18 cellular contexts compared by ENCODE assay signal in the genomic region with DNA sequence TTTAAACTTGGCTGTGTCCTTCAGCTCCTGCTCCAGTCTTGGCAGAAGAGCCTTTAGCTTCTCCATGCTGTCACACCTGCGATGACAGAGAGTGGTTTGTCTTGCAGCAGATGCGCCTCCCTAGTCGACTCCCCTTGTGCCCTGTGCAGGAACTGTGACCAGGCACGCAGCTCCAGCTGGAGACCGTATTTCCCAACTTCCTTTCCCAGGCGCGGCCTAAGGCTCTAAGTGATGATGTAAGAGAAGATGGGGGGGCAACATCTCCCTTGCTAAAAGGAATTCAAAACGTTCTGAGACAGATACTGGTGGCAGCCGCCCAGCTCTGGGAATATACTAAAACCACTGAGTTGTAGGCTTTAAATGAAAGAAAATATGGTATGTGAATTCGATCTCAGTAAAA. TPM values are rescaled to one million over a fixed set of nuclear protein-coding genes. Genes with fewer than 3 reads are reported as not detected.
A peak's percentile ranks its signal among the peaks of the same experiment; 100 is the strongest.
DNase-seq lines count a peak whose midpoint lies in the region; ATAC-seq, FAIRE-seq and TF ChIP-seq lines count a peak whose summit lies in the region.
"Had no signal": no experiment of that assay in that cellular context is flagged by ENCODE, and none has a peak within 500 bp of the region (broad histone marks: within the 10 kb centered on the region; RNA-seq: fewer than 3 reads in every experiment).

No MANE protein-coding gene starts in this region.

- H3K4me1 ChIP-seq in right lobe of liver (no peaks in the 10 kb centered on the region), HepG2 (ENCODE audit: insufficient read depth, low read length) (no peaks in the 10 kb centered on the region; the same call in 1 of the 2 replicates), right cardiac atrium (ENCODE audit: control insufficient read depth, insufficient read depth, low read length) (no peaks in the 10 kb centered on the region), upper lobe of right lung (peaks cover 4% of the 10 kb centered on the region), vagina (no peaks in the 10 kb centered on the region)
- H3K4me1 ChIP-seq: tibial artery had no signal

- CTCF ChIA-PET in HepG2 (lab: Yijun Ruan, JAX; ENCODE audit: low intra/inter-chr PET ratio, low total read pairs) = no interaction called here

- in situ Hi-C loops in HepG2 (cut with HindIII; ENCODE audit: extremely low pct_ligation_motif_present, low pct_unique_long_range_greater_than_20kb) = no loop called here

- H3K79me2 ChIP-seq in HepG2 (ENCODE audit: insufficient read depth, low read length) = no peaks in the 10 kb centered on the region

- H2AFZ ChIP-seq in HepG2 (ENCODE audit: low read length) = no peak overlapping the region

- TF ChIP-seq EP300 in HepG2 (IDR thresholded peaks at IDR 0.05; ENCODE audit: low read depth in 2 of 2, low read length in 2 of 2) (no peak), HepG2 (CRISPR knock-in tag; IDR thresholded peaks at IDR 0.05; ENCODE audit: borderline replicate concordance) (no peak)

- intact Hi-C loops in right lobe of liver (cut with DNase I) (no loop called here), HepG2 (cut with micrococcal nuclease; ENCODE audit: unreplicated experiment) (no loop called here), right cardiac atrium (cut with DNase I) (no loop called here), upper lobe of right lung (cut with DNase I) (no loop called here), vagina (cut with DNase I) (no loop called here)

- H3K27me3 ChIP-seq in right lobe of liver (no peaks in the 10 kb centered on the region), HepG2 (ENCODE audit: control insufficient read depth in 1 of 2, insufficient read depth in 2 of 2, low read length in 2 of 2) (no peaks in the 10 kb centered on the region), right cardiac atrium (ENCODE audit: control insufficient read depth, insufficient read depth) (no peaks in the 10 kb centered on the region), upper lobe of right lung (no peaks in the 10 kb centered on the region), vagina (no peaks in the 10 kb centered on the region)
- H3K27me3 ChIP-seq: spleen, tibial artery had no signal

- no peak for FAIRE-seq in HepG2 (lab: Jason Lieb, UNC)
- no peak for FAIRE-seq in D721Med (lab: Jason Lieb, UNC)
- FAIRE-seq: A204.1, HTR-8/SVneo, TTC549 had no signal

- BruUV-seq in HepG2 (replicated peaks; lab: Mats Ljungman, UMichigan) = no TSS peak

- H3K9me3 ChIP-seq in right lobe of liver (no peaks in the 10 kb centered on the region), HepG2 (ENCODE audit: low read length) (no peaks in the 10 kb centered on the region), right cardiac atrium (ENCODE audit: control insufficient read depth, low read length) (no peaks in the 10 kb centered on the region), upper lobe of right lung (no peaks in the 10 kb centered on the region), vagina (no peaks in the 10 kb centered on the region)
- H3K9me3 ChIP-seq: tibial artery had no signal

- TF ChIP-seq POLR2A in right lobe of liver (IDR thresholded peaks at IDR 0.05) (no peak), HepG2 (IDR thresholded peaks at IDR 0.05; ENCODE audit: insufficient read depth in 1 of 2, low read depth in 2 of 2, low read length in 2 of 2) (no peak), vagina (IDR thresholded peaks at IDR 0.05) (no peak)

- no peak overlapping the region for H3K4me2 ChIP-seq in HepG2 (ENCODE audit: low read depth, low read length)

- H3K9ac ChIP-seq in HepG2 (ENCODE audit: insufficient read depth, low read depth, low read length) = no peak overlapping the region

- DNase-seq in right lobe of liver (no peak), HepG2 (ENCODE audit: low spot score) (no peak), amniotic epithelial cell (ENCODE audit: low read depth) (peak; percentile 92), right cardiac atrium (peak; percentile 42 to 76 (median 68)), upper lobe of right lung (no peak), vagina (ENCODE audit: extremely low spot score in 2 of 2) (no peak), D721Med (ENCODE audit: insufficient read length, low spot score) (no peak)
- no peak for DNase-seq in central memory CD4-positive, alpha-beta T cell
- DNase-seq: activated naive CD4-positive, alpha-beta T cell treated with anti-CD3 and anti-CD28 coated beads, Interleukin-2, amount 10 ng/mL, durations not matched to agents 7 days and 5 days; cerebellar nuclear complex; NCI-H1105 treated with DMSO at 0.1 percent for 48 hours; NCI-H446; spleen had no signal

- no peak for TF ChIP-seq RAD21 in HepG2 (CRISPR knock-in tag; IDR thresholded peaks at IDR 0.05)

- H3K36me3 ChIP-seq in right lobe of liver = peaks cover 0 to 9% (median 0%) of the 10 kb centered on the region in 4 donors
- H3K36me3 ChIP-seq in HepG2 (replicated peaks in 1 of 2; ENCODE audit: control insufficient read depth in 1 of 2, insufficient read depth in 2 of 2, low read length in 2 of 2) = peaks cover 12 to 52% of the 10 kb centered on the region in 2 experiments; a peak in 4 of 5 replicates
- peaks cover 16% of the 10 kb centered on the region for H3K36me3 ChIP-seq in upper lobe of right lung
- H3K36me3 ChIP-seq in vagina = peaks cover 0 to 35% of the 10 kb centered on the region in 2 donors

- WGBS in right lobe of liver (ENCODE audit: insufficient coverage, low coverage, low lambda C conversion rate, missing lambda C conversion rate) = 66% methylated on average over 6 of the region's 10 CpGs
- 97% methylated on average over 10 of the region's 10 CpGs for WGBS in HepG2 (ENCODE audit: low lambda C conversion rate)
- 60% methylated on average over 10 of the region's 10 CpGs for WGBS in right cardiac atrium

- H3K4me3 ChIP-seq in right lobe of liver = no peak overlapping the region
- H3K4me3 ChIP-seq in HepG2 (replicated peaks in 1 of 3; ENCODE audit: insufficient read depth in 1 of 3, low read depth in 2 of 3, low read length in 3 of 3) = no peak overlapping the region
- no peak overlapping the region for H3K4me3 ChIP-seq in right cardiac atrium (ENCODE audit: low read length)
- H3K4me3 ChIP-seq in upper lobe of right lung = no peak overlapping the region
- no peak overlapping the region for H3K4me3 ChIP-seq in vagina
- H3K4me3 ChIP-seq: spleen, tibial artery had no signal

- peak; percentile 59 to 71 (median 68) for ATAC-seq in right lobe of liver
- no peak for ATAC-seq in HepG2
- ATAC-seq in right cardiac atrium = peak; percentile 53 to 76
- ATAC-seq in upper lobe of right lung = peak; percentile 87
- ATAC-seq: esophagus mucosa had no signal

- H3K27ac ChIP-seq in right lobe of liver (no peak overlapping the region), HepG2 (ENCODE audit: extremely low read length, insufficient read depth, low read length) (no peak overlapping the region), right cardiac atrium (ENCODE audit: low read length) (no peak overlapping the region), upper lobe of right lung (peak overlapping the region; percentile 15), vagina (no peak overlapping the region)
- H3K27ac ChIP-seq: tibial artery had no signal

- no peaks in the 10 kb centered on the region for H4K20me1 ChIP-seq in HepG2 (ENCODE audit: insufficient read depth, low read length)

- POLR2A ChIA-PET in HepG2 (lab: Yijun Ruan, JAX) = no interaction called here

- TF ChIP-seq CTCF in right lobe of liver (IDR thresholded peaks at IDR 0.05) (no peak), HepG2 (CRISPR knock-in tag; IDR thresholded peaks at IDR 0.05) (no peak), upper lobe of right lung (IDR thresholded peaks at IDR 0.05) (no peak), vagina (IDR thresholded peaks at IDR 0.05) (no peak), D721Med (IDR thresholded peaks at IDR 0.05; ENCODE audit: insufficient read depth, missing control alignments) (no peak)

RNA-seq across cellular contexts. Expression of a gene that starts 16.3 kb away (rescaled TPM):
- total RNA-seq in right lobe of liver (10 to 100 TPM in 3 of 6 experiments, 1 to 10 TPM in 3; 6.1 to 11.7 (median 9.3) TPM), HepG2 (2016; rRNA removed; fragmentation: Illumina TruSeq; extraction: Trizol) (7.4 and 9.6 TPM in 2 replicates), right cardiac atrium (100 to 1,000 TPM; 124 to 160 (median 142) TPM), upper lobe of right lung (24.6 TPM), vagina (13.3 TPM)
- 12.3 and 13.3 TPM in 2 replicates for total RNA-seq in HepG2 (2016; cell fraction: cytosol; rRNA removed; fragmentation: Illumina TruSeq; extraction: Trizol; ENCODE audit: low read depth)
- 6.4 and 10.2 TPM in 2 replicates for total RNA-seq in HepG2 (2016; cell fraction: insoluble cytoplasmic fraction; rRNA removed; fragmentation: Illumina TruSeq; extraction: Trizol)
- 9.2 and 9.7 TPM in 2 replicates for total RNA-seq in HepG2 (2016; cell fraction: membrane; rRNA removed; fragmentation: Illumina TruSeq; extraction: Trizol)
- 16.2 and 17.5 TPM in 2 replicates for total RNA-seq in HepG2 (2016; cell fraction: nucleus; rRNA removed; fragmentation: Illumina TruSeq; extraction: Trizol)
- polyA plus RNA-seq in HepG2 (2011; rRNA removed) (9.1 and 11.9 TPM in 2 replicates), right cardiac atrium (91.6 TPM)
- polyA plus RNA-seq in HepG2 (2011; cell fraction: cytosol; rRNA removed) = 7.6 and 8.0 TPM in 2 replicates
- polyA plus RNA-seq in HepG2 (2011; cell fraction: nucleus; rRNA removed) = 23.2 and 28.2 TPM in 2 replicates
- 11.5 and 12.0 TPM in 2 replicates for polyA plus RNA-seq in HepG2 (2012)
- polyA plus RNA-seq in HepG2 (2016; cell fraction: cytosol; fragmentation: Illumina TruSeq; extraction: Trizol; ENCODE audit: low read depth) = 2.5 and 2.6 TPM in 2 replicates
- polyA plus RNA-seq in HepG2 (2016; cell fraction: insoluble cytoplasmic fraction; fragmentation: Illumina TruSeq; extraction: Trizol; ENCODE audit: low read depth) = 7.2 and 9.3 TPM in 2 replicates
- 4.7 and 5.4 TPM in 2 replicates for polyA plus RNA-seq in HepG2 (2016; cell fraction: membrane; fragmentation: Illumina TruSeq; extraction: Trizol; ENCODE audit: low read depth)
- 56.9 and 58.1 TPM in 2 replicates for polyA plus RNA-seq in HepG2 (2016; cell fraction: nucleus; fragmentation: Illumina TruSeq; extraction: Trizol; ENCODE audit: insufficient read depth, low read depth)
- 6.2 and 8.7 TPM in 2 replicates for polyA minus RNA-seq in HepG2 (2011; rRNA and poly(A)+ RNA removed; ENCODE audit: low replicate concordance)
- 2.3 and 2.4 TPM in 2 replicates for polyA minus RNA-seq in HepG2 (2011; cell fraction: cytosol; rRNA and poly(A)+ RNA removed)
- polyA minus RNA-seq in HepG2 (2011; cell fraction: nucleus; rRNA and poly(A)+ RNA removed) = 17.4 and 24.3 TPM in 2 replicates

RNA-seq across cellular contexts. Expression of a gene that starts 20.9 kb away (rescaled TPM):
- total RNA-seq in right lobe of liver (1 to 10 TPM in 4 of 6 experiments, under 1 TPM in 2; 0.37 to 1.7 (median 1.1) TPM), HepG2 (2016; rRNA removed; fragmentation: Illumina TruSeq; extraction: Trizol) (0.34 and 0.40 TPM in 2 replicates), right cardiac atrium (100 to 1,000 TPM; 320 to 446 (median 375) TPM), upper lobe of right lung (1.9 TPM), vagina (1.7 TPM)
- total RNA-seq in HepG2 (2016; cell fraction: cytosol; rRNA removed; fragmentation: Illumina TruSeq; extraction: Trizol; ENCODE audit: low read depth) = 0.18 and 0.30 TPM in 2 replicates
- 0.37 and 0.50 TPM in 2 replicates for total RNA-seq in HepG2 (2016; cell fraction: insoluble cytoplasmic fraction; rRNA removed; fragmentation: Illumina TruSeq; extraction: Trizol)
- total RNA-seq in HepG2 (2016; cell fraction: membrane; rRNA removed; fragmentation: Illumina TruSeq; extraction: Trizol) = 0.62 TPM in 2 replicates
- 0.44 and 0.68 TPM in 2 replicates for total RNA-seq in HepG2 (2016; cell fraction: nucleus; rRNA removed; fragmentation: Illumina TruSeq; extraction: Trizol)
- polyA plus RNA-seq in HepG2 (2011; rRNA removed) (0.34 and 0.65 TPM in 2 replicates), right cardiac atrium (280 TPM)
- 0.48 and 0.72 TPM in 2 replicates for polyA plus RNA-seq in HepG2 (2011; cell fraction: cytosol; rRNA removed)
- 0.47 and 0.61 TPM in 2 replicates for polyA plus RNA-seq in HepG2 (2011; cell fraction: nucleus; rRNA removed)
- polyA plus RNA-seq in HepG2 (2012) = 0.56 and 0.63 TPM in 2 replicates
- 0.46 and 0.52 TPM in 2 replicates for polyA plus RNA-seq in HepG2 (2016; cell fraction: cytosol; fragmentation: Illumina TruSeq; extraction: Trizol; ENCODE audit: low read depth)
- 0.41 and 0.65 TPM in 2 replicates for polyA plus RNA-seq in HepG2 (2016; cell fraction: insoluble cytoplasmic fraction; fragmentation: Illumina TruSeq; extraction: Trizol; ENCODE audit: low read depth)
- 0.74 and 1.2 TPM in 2 replicates for polyA plus RNA-seq in HepG2 (2016; cell fraction: membrane; fragmentation: Illumina TruSeq; extraction: Trizol; ENCODE audit: low read depth)
- polyA plus RNA-seq in HepG2 (2016; cell fraction: nucleus; fragmentation: Illumina TruSeq; extraction: Trizol; ENCODE audit: insufficient read depth, low read depth) = 1.1 and 1.6 TPM in 2 replicates
- polyA minus RNA-seq in HepG2 (2011; rRNA and poly(A)+ RNA removed; ENCODE audit: low replicate concordance) = 0.66 and 3.3 TPM in 2 replicates
- polyA minus RNA-seq in HepG2 (2011; cell fraction: cytosol; rRNA and poly(A)+ RNA removed) = 0.30 TPM in 1 of 2 replicates, not detected in the other
- 0.64 and 0.87 TPM in 2 replicates for polyA minus RNA-seq in HepG2 (2011; cell fraction: nucleus; rRNA and poly(A)+ RNA removed)

Comparison
In these comparisons a context has a peak if more than half of its experiments do, and no peak if none do; other contexts are left out.
1. DNase-seq: peak in amniotic epithelial cell (single experiment) and right cardiac atrium (3 of 3); none in right lobe of liver (0 of 3), HepG2 (single experiment), upper lobe of right lung (single experiment), central memory CD4-positive, alpha-beta T cell (single experiment), vagina (0 of 2) and D721Med (single experiment).
2. RNA of a gene that starts 20.9 kb away (total RNA-seq): 320 to 446 TPM in right cardiac atrium; 1.9 TPM in upper lobe of right lung (single experiment), 1.7 TPM in vagina (single experiment), 0.37 to 1.7 TPM in right lobe of liver and 0.18 to 0.68 TPM in HepG2; every median in the first group is over 100 times any median in the second.